In the genomic region with DNA sequence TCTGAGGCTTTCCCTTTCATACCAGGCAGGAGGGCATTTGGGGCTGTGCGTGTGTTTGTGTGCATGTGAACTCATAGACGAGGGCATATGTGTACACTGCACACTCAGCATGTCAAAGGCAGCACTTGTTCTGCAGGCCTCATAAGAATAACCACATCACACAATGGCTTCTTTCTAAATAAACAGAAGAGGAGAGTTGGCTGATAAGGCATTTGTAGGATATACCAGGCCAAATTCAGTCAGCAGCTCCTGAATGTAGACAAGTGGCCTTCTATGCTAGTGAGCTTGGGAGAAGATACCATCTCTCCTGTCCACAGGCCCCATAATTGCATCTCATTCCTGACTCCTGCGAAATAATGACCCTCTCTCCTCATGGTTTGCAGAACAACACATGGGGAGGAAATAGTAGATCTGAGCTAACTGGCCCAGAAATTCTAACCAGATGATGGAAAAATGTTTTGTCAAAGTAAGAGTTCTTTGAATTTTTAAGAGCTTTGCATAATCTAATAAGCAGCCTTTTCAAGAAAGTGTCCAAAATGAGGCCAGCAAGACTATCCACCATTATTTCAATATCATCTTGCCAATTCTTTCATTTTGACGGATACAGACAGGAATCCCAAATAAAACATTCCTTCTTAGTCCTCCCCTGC, we compare ENCODE assay signal across 16 cellular contexts.
A peak's percentile ranks its signal among the peaks of the same experiment; 100 is the strongest.
DNase-seq lines count a peak whose midpoint lies in the region; ATAC-seq and TF ChIP-seq lines count a peak whose summit lies in the region.
"Had no signal": no experiment of that assay in that cellular context is flagged by ENCODE, and none has a peak within 500 bp of the region (broad histone marks: within the 10 kb centered on the region; RNA-seq: fewer than 3 reads in every experiment).

No MANE protein-coding gene starts in this region.

- no peaks in the 10 kb centered on the region for H3K36me3 ChIP-seq in SK-N-SH (replicated peaks in 1 of 2; ENCODE audit: control insufficient read depth in 1 of 2, insufficient read depth in 2 of 2, low read length in 1 of 2)
- H3K36me3 ChIP-seq in MG63, result no peaks in the 10 kb centered on the region
- H3K36me3 ChIP-seq: suprapubic skin had no signal

- peak overlapping the region in 1 of 2 experiments; percentile 84; a peak in 2 of 4 replicates for H3K27ac ChIP-seq in SK-N-SH (ENCODE audit: low read depth in 2 of 2, low read length in 1 of 2)

- POLR2A ChIA-PET in SK-N-SH (lab: Yijun Ruan, JAX), result no interaction called here

- H3K4me3 ChIP-seq in SK-N-SH (ENCODE audit: low read depth in 2 of 2, low read length in 1 of 2), result no peak overlapping the region
- no peak overlapping the region for H3K4me3 ChIP-seq in fibroblast of villous mesenchyme (ENCODE audit: low read depth, low read length)
- H3K4me3 ChIP-seq in MG63, result no peak overlapping the region
- H3K4me3 ChIP-seq: coronary artery, suprapubic skin had no signal

- no peaks in the 10 kb centered on the region for H3K79me2 ChIP-seq in SK-N-SH (ENCODE audit: insufficient read depth)

- peaks cover 0 to 15% of the 10 kb centered on the region in 2 experiments; a peak in 2 of 4 replicates for H3K4me1 ChIP-seq in SK-N-SH (ENCODE audit: control insufficient read depth in 1 of 2, insufficient read depth in 2 of 2, low read depth in 1 of 2, low read length in 1 of 2)

- H3K27me3 ChIP-seq in SK-N-SH (ENCODE audit: insufficient read depth) (no peaks in the 10 kb centered on the region), MG63 (no peaks in the 10 kb centered on the region)
- H3K27me3 ChIP-seq: suprapubic skin had no signal

- no peak overlapping the region for H2AFZ ChIP-seq in SK-N-SH (ENCODE audit: low read depth)

- ATAC-seq in GM21367 (IDR thresholded peaks at IDR 0.05; ENCODE audit: unreplicated experiment), result no peak
- no peak for ATAC-seq in left lobe of liver
- ATAC-seq: esophagus mucosa had no signal

- no peaks in the 10 kb centered on the region for H4K20me1 ChIP-seq in SK-N-SH (ENCODE audit: insufficient read depth)

- H3K9me3 ChIP-seq in SK-N-SH (no peaks in the 10 kb centered on the region), MG63 (no peaks in the 10 kb centered on the region)

- CTCF ChIA-PET in SK-N-SH (lab: Yijun Ruan, JAX), result interaction anchor here (0.7 to 1.2 kb wide), 2 partner anchors 33 to 59 kb away, joined by 3 read pairs; no protein-coding TSS in a partner anchor

- TF ChIP-seq CTCF in SK-N-SH (IDR thresholded peaks at IDR 0.05) (no peak), fibroblast of villous mesenchyme (IDR thresholded peaks at IDR 0.05; ENCODE audit: insufficient read depth, low read depth, low read length) (no peak)

- TF ChIP-seq EP300 in SK-N-SH (IDR thresholded peaks at IDR 0.05; ENCODE audit: borderline replicate concordance in 1 of 2, low read depth in 1 of 2, low read length in 1 of 2), result peak in 1 of 2 experiments; percentile 55; a peak in 2 of 4 replicates

- TF ChIP-seq RAD21 in SK-N-SH (IDR thresholded peaks at IDR 0.05; ENCODE audit: low read length), result no peak; the same call in 1 of the 2 replicates

- no peaks in the 10 kb centered on the region for H3F3A ChIP-seq in SK-N-SH (replicated peaks; ENCODE audit: insufficient read depth)

- no peak overlapping the region for H3K9ac ChIP-seq in SK-N-SH

- no peaks in the 10 kb centered on the region; the same call in 1 of the 2 replicates for H3K9me2 ChIP-seq in SK-N-SH

- WGBS in SK-N-SH (ENCODE audit: low lambda C conversion rate), result 48% methylated on average over 4 of the region's 4 CpGs

- H3K4me2 ChIP-seq in SK-N-SH, result no peak overlapping the region

- DNase-seq in C1 segment of cervical spinal cord (lab: John Stamatoyannopoulos, UW), result peak in 8 of 14 donors; percentile 1 to 56 (median 11)
- peak; percentile 69 for DNase-seq in SK-N-SH
- peak; percentile 61 for DNase-seq in fibroblast of villous mesenchyme (ENCODE audit: low read depth)
- DNase-seq in pons (ENCODE audit: low spot score), result peak; percentile 88
- no peak for DNase-seq in SIG-M5 (lab: John Stamatoyannopoulos, UW)
- no peak for DNase-seq in left lobe of liver (ENCODE audit: low spot score)
- no peak for DNase-seq in MG63
- DNase-seq: activated CD4-positive, alpha-beta T cell treated with anti-CD3 and anti-CD28 coated beads, Interleukin-2, amount 10 ng/mL, durations not matched to agents 7 days and 5 days; activated naive CD8-positive, alpha-beta T cell treated with anti-CD3 and anti-CD28 coated beads, Interleukin-2, amount 10 ng/mL, durations not matched to agents 7 days and 5 days; NCI-H1930; NCI-H82; T1000 had no signal

TF ChIP-seq in SK-N-SH, 30 proteins besides CTCF, POLR2A, EP300 and RAD21 (continues in another document):
- TF ChIP-seq TEAD4 (IDR thresholded peaks at IDR 0.05; ENCODE audit: borderline replicate concordance, insufficient read depth), result no peak
- no peak for TF ChIP-seq GABPA (IDR thresholded peaks at IDR 0.05; ENCODE audit: low read depth)
- no peak; the same call in 1 of the 2 replicates for TF ChIP-seq SMC3 (IDR thresholded peaks at IDR 0.05; ENCODE audit: low read depth, low read length)
- peak; percentile 80 for TF ChIP-seq GATA2 (CRISPR knock-in tag; IDR thresholded peaks at IDR 0.05)
- TF ChIP-seq, protein P1, sequence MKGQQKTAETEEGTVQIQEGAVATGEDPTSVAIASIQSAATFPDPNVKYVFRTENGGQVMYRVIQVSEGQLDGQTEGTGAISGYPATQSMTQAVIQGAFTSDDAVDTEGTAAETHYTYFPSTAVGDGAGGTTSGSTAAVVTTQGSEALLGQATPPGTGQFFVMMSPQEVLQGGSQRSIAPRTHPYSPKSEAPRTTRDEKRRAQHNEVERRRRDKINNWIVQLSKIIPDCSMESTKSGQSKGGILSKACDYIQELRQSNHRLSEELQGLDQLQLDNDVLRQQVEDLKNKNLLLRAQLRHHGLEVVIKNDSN (IDR thresholded peaks at IDR 0.05; ENCODE audit: borderline replicate concordance, low read depth), result no peak
- TF ChIP-seq TCF12 (IDR thresholded peaks at IDR 0.05), result peak; percentile 47; the same call in 1 of the 2 replicates
- TF ChIP-seq, protein P2, sequence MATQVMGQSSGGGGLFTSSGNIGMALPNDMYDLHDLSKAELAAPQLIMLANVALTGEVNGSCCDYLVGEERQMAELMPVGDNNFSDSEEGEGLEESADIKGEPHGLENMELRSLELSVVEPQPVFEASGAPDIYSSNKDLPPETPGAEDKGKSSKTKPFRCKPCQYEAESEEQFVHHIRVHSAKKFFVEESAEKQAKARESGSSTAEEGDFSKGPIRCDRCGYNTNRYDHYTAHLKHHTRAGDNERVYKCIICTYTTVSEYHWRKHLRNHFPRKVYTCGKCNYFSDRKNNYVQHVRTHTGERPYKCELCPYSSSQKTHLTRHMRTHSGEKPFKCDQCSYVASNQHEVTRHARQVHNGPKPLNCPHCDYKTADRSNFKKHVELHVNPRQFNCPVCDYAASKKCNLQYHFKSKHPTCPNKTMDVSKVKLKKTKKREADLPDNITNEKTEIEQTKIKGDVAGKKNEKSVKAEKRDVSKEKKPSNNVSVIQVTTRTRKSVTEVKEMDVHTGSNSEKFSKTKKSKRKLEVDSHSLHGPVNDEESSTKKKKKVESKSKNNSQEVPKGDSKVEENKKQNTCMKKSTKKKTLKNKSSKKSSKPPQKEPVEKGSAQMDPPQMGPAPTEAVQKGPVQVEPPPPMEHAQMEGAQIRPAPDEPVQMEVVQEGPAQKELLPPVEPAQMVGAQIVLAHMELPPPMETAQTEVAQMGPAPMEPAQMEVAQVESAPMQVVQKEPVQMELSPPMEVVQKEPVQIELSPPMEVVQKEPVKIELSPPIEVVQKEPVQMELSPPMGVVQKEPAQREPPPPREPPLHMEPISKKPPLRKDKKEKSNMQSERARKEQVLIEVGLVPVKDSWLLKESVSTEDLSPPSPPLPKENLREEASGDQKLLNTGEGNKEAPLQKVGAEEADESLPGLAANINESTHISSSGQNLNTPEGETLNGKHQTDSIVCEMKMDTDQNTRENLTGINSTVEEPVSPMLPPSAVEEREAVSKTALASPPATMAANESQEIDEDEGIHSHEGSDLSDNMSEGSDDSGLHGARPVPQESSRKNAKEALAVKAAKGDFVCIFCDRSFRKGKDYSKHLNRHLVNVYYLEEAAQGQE (IDR thresholded peaks at IDR 0.05; ENCODE audit: low read depth, low read length), result no peak
- no peak for TF ChIP-seq FOSL2 (IDR thresholded peaks at IDR 0.05; ENCODE audit: borderline replicate concordance, low read depth)
- TF ChIP-seq NFIC (IDR thresholded peaks at IDR 0.05; ENCODE audit: borderline replicate concordance), result no peak
- no peak for TF ChIP-seq TAF1 (IDR thresholded peaks at IDR 0.05; ENCODE audit: borderline replicate concordance, low read depth, low read length)
- TF ChIP-seq, protein P3, sequence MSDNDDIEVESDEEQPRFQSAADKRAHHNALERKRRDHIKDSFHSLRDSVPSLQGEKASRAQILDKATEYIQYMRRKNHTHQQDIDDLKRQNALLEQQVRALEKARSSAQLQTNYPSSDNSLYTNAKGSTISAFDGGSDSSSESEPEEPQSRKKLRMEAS (IDR thresholded peaks at IDR 0.05; ENCODE audit: low read depth), result no peak
- TF ChIP-seq, protein P4, sequence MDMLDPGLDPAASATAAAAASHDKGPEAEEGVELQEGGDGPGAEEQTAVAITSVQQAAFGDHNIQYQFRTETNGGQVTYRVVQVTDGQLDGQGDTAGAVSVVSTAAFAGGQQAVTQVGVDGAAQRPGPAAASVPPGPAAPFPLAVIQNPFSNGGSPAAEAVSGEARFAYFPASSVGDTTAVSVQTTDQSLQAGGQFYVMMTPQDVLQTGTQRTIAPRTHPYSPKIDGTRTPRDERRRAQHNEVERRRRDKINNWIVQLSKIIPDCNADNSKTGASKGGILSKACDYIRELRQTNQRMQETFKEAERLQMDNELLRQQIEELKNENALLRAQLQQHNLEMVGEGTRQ (IDR thresholded peaks at IDR 0.05; ENCODE audit: borderline replicate concordance, low read depth, low read length), result no peak
- TF ChIP-seq CHD2 (IDR thresholded peaks at IDR 0.05; ENCODE audit: low read length, partially characterized antibody), result peak; percentile 12
- no peak for TF ChIP-seq RFX5 (IDR thresholded peaks at IDR 0.05; ENCODE audit: low read length)
- peak; percentile 44; the same call in 1 of the 2 replicates for TF ChIP-seq MXI1 (IDR thresholded peaks at IDR 0.05; ENCODE audit: low read depth, low read length)
- no peak; the same call in 1 of the 2 replicates for TF ChIP-seq RCOR1 (IDR thresholded peaks at IDR 0.05; ENCODE audit: low read length)
- TF ChIP-seq YY1 (IDR thresholded peaks at IDR 0.05; ENCODE audit: low read depth), result no peak
- TF ChIP-seq JUND (IDR thresholded peaks at IDR 0.05), result no peak
- no peak for TF ChIP-seq RXRA (IDR thresholded peaks at IDR 0.05; ENCODE audit: borderline replicate concordance, low read depth)

Comparison
In these comparisons a context has a peak if more than half of its experiments do, and no peak if none do; other contexts are left out.
1. DNase-seq: peak in C1 segment of cervical spinal cord (8 of 14), SK-N-SH (single experiment), fibroblast of villous mesenchyme (single experiment) and pons (single experiment); none in SIG-M5 (single experiment), left lobe of liver (single experiment) and MG63 (single experiment).